ENCODE assay signal across 21 cellular contexts in the genomic region with DNA sequence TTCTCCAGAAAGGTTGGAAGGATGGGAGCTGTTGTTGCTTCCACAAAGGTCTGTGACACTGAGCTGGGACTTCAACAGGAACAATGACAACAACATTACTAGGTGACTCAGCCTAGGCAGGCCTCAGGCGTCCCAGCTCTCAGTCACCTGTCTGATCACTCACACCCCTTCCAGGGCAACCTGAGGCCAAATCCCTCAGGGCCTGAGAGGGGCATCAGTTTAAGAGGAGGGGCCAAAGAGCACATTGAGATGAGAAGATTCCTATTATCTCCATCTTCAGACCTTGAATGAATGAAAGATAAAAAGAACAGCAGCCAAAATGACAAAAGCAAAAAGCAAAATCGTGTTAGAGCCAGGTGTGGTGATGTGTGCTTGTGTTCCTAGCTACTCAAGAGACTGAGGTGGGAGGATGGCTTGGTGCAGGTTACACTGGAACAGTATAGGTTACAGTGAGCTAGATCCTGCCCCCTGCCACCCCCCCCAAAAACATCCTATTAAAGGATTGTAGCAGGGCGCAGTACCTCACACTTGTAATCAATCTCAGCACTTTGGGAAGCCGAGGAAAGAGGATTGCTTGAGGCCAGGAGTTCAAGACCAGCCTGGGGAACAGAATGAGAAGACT. TPM values are rescaled to one million over a fixed set of nuclear protein-coding genes. Genes with fewer than 3 reads are reported as not detected.
DNase-seq lines count a peak whose midpoint lies in the region; ATAC-seq and TF ChIP-seq lines count a peak whose summit lies in the region.
"Had no signal": no experiment of that assay in that cellular context is flagged by ENCODE, and none has a peak within 500 bp of the region (broad histone marks: within the 10 kb centered on the region; RNA-seq: fewer than 3 reads in every experiment).

A gene with protein sequence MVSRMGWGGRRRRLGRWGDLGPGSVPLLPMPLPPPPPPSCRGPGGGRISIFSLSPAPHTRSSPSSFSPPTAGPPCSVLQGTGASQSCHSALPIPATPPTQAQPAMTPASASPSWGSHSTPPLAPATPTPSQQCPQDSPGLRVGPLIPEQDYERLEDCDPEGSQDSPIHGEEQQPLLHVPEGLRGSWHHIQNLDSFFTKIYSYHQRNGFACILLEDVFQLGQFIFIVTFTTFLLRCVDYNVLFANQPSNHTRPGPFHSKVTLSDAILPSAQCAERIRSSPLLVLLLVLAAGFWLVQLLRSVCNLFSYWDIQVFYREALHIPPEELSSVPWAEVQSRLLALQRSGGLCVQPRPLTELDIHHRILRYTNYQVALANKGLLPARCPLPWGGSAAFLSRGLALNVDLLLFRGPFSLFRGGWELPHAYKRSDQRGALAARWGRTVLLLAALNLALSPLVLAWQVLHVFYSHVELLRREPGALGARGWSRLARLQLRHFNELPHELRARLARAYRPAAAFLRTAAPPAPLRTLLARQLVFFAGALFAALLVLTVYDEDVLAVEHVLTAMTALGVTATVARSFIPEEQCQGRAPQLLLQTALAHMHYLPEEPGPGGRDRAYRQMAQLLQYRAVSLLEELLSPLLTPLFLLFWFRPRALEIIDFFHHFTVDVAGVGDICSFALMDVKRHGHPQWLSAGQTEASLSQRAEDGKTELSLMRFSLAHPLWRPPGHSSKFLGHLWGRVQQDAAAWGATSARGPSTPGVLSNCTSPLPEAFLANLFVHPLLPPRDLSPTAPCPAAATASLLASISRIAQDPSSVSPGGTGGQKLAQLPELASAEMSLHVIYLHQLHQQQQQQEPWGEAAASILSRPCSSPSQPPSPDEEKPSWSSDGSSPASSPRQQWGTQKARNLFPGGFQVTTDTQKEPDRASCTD (minus strand): TSS at position 60 of the 622 bp plus-strand sequence. CDS start 71 bp downstream, outside the sequence.

- no peak within 1 kb of the TSS for H2AFZ ChIP-seq in PC-9
- H2AFZ ChIP-seq: GM23338 had no signal

- WGBS in suprapubic skin: 70% methylated on average over 4 of the region's 4 CpGs

- peaks cover 19% of the 10 kb centered on the region; the same call in 1 of the 2 replicates for H3F3A ChIP-seq in PC-9 (ENCODE audit: insufficient read depth, low read depth)

- TF ChIP-seq CTCF in PC-9 (conservative IDR thresholded peaks at IDR 0.05): no peak
- no peak for TF ChIP-seq CTCF in glutamatergic neuron (IDR thresholded peaks at IDR 0.05; ENCODE audit: partially characterized antibody, unreplicated experiment)
- TF ChIP-seq CTCF in suprapubic skin (IDR thresholded peaks at IDR 0.05): no peak
- TF ChIP-seq CTCF in colonic mucosa (IDR thresholded peaks at IDR 0.05): no peak

- TF ChIP-seq POLR2A in suprapubic skin (IDR thresholded peaks at IDR 0.05): no peak

- peak within 1 kb of the TSS; percentile 57 for H3K4me2 ChIP-seq in PC-9
- H3K4me2 ChIP-seq: GM23338 had no signal

- CTCF ChIA-PET in activated CD4-positive, alpha-beta T cell treated with anti-CD3 and anti-CD28 coated beads for 36 hours (lab: Charles Lee): interaction anchor here (0.6 to 1.5 kb wide), 4 partner anchors 11 to 237 kb away, joined by 3 to 4 read pairs (median 4); a partner anchor contains a TSS
- CTCF ChIA-PET in PC-9 (lab: Charles Lee): interaction anchor here (0.6 to 1.2 kb wide), 9 partner anchors 12 to 699 kb away, joined by 3 to 18 read pairs (median 7); no protein-coding TSS in a partner anchor

- H3K9ac ChIP-seq in colonic mucosa (ENCODE audit: low read depth in 2 of 2, low read length in 2 of 2): no peak within 1 kb of the TSS

- H3K9me3 Mint-ChIP-seq in activated CD4-positive, alpha-beta T cell treated with anti-CD3 and anti-CD28 coated beads for 36 hours (ENCODE audit: low read depth): no peaks in the 10 kb centered on the region
- H3K9me3 Mint-ChIP-seq in glutamatergic neuron (ENCODE audit: unreplicated experiment): peaks cover 27% of the 10 kb centered on the region

- H3K9me2 ChIP-seq in PC-9 (ENCODE audit: insufficient read depth): no peaks in the 10 kb centered on the region

- H3K4me3 ChIP-seq in PC-9: no peak within 1 kb of the TSS
- no peak within 1 kb of the TSS for H3K4me3 ChIP-seq in suprapubic skin
- H3K4me3 ChIP-seq in colonic mucosa: no peak within 1 kb of the TSS
- H3K4me3 ChIP-seq: GM12878, GM23338, left lung, MG63, psoas muscle, SK-N-MC had no signal

- BruUV-seq in PC-9 (replicated peaks; lab: Mats Ljungman, UMichigan): no TSS peak

- H3K9me3 ChIP-seq in PC-9 (ENCODE audit: insufficient read depth, low read depth): no peaks in the 10 kb centered on the region
- no peaks in the 10 kb centered on the region for H3K9me3 ChIP-seq in suprapubic skin
- no peaks in the 10 kb centered on the region for H3K9me3 ChIP-seq in colonic mucosa
- H3K9me3 ChIP-seq: left lung, MG63, psoas muscle had no signal

- intact Hi-C loops in activated CD4-positive, alpha-beta T cell treated with anti-CD3 and anti-CD28 coated beads for 36 hours (cut with DNase I, micrococcal nuclease): loop anchor here in 1 of 2 experiments (5.0 kb wide), 1 partner anchor 608 kb away; no protein-coding TSS in a partner anchor
- intact Hi-C loops in PC-9 (cut with micrococcal nuclease; ENCODE audit: unreplicated experiment) (loop anchor here (5.0 kb wide), 3 partner anchors 122 to 702 kb away; a partner anchor contains a TSS), colonic mucosa (cut with DNase I) (no loop called here)

- no peak for ATAC-seq in activated CD4-positive, alpha-beta T cell treated with anti-CD3 and anti-CD28 coated beads for 36 hours
- ATAC-seq in GM18520 (IDR thresholded peaks at IDR 0.05; ENCODE audit: unreplicated experiment): no peak
- ATAC-seq: GM12878; GM23338; left lung; psoas muscle; stimulated activated naive CD8-positive, alpha-beta T cell treated with anti-CD3 and anti-CD28 coated beads, Interleukin-15, Interleukin-2, amounts not matched to agents 100 U/mL and 50 U/mL, for 24 hours had no signal

- no peaks in the 10 kb centered on the region for H3K36me3 ChIP-seq in PC-9 (ENCODE audit: low read depth)
- no peaks in the 10 kb centered on the region for H3K36me3 ChIP-seq in suprapubic skin
- H3K36me3 ChIP-seq in colonic mucosa: no peaks in the 10 kb centered on the region
- H3K36me3 ChIP-seq: left lung, MG63 had no signal

- peaks cover 19% of the 10 kb centered on the region for H3K4me1 Mint-ChIP-seq in activated CD4-positive, alpha-beta T cell treated with anti-CD3 and anti-CD28 coated beads for 36 hours
- peaks cover 42% of the 10 kb centered on the region for H3K4me1 Mint-ChIP-seq in glutamatergic neuron (ENCODE audit: low read depth, unreplicated experiment)

- H3K27ac ChIP-seq in PC-9: peak within 1 kb of the TSS; percentile 59
- no peak within 1 kb of the TSS for H3K27ac ChIP-seq in suprapubic skin
- no peak within 1 kb of the TSS for H3K27ac ChIP-seq in colonic mucosa
- H3K27ac ChIP-seq: left lung, psoas muscle, SK-N-MC had no signal

- POLR2A ChIA-PET in activated CD4-positive, alpha-beta T cell treated with anti-CD3 and anti-CD28 coated beads for 36 hours (lab: Charles Lee): no interaction called here
- POLR2A ChIA-PET in PC-9 (lab: Charles Lee; ENCODE audit: unreplicated experiment): interaction anchor here (0.5 to 0.6 kb wide), 4 partner anchors 15 to 37 kb away, joined by 3 to 6 read pairs (median 4); no protein-coding TSS in a partner anchor

- H3K27me3 Mint-ChIP-seq in activated CD4-positive, alpha-beta T cell treated with anti-CD3 and anti-CD28 coated beads for 36 hours: peaks cover 8% of the 10 kb centered on the region
- peaks cover 23% of the 10 kb centered on the region for H3K27me3 Mint-ChIP-seq in glutamatergic neuron (ENCODE audit: unreplicated experiment)

- H3K4me1 ChIP-seq in PC-9 (replicated peaks; ENCODE audit: insufficient read depth) (peaks cover 52% of the 10 kb centered on the region), suprapubic skin (peaks cover 23% of the 10 kb centered on the region), colonic mucosa (no peaks in the 10 kb centered on the region)

- peak; percentile 33 for DNase-seq in activated CD4-positive, alpha-beta T cell treated with anti-CD3 and anti-CD28 coated beads for 36 hours
- no peak for DNase-seq in activated CD4-positive, alpha-beta T cell treated with anti-CD3 and anti-CD28 coated beads for 48 hours
- DNase-seq in PC-9: peak; percentile 77 to 86
- no peak for DNase-seq in glutamatergic neuron
- DNase-seq in suprapubic skin (ENCODE audit: low spot score in 2 of 2): no peak
- DNase-seq in NCI-H2081 treated with DMSO at 0.1 percent for 48 hours (lab: John Stamatoyannopoulos, UW): no peak
- DNase-seq in colonic mucosa: no peak
- DNase-seq: activated T-cell treated with anti-CD3 and anti-CD28 coated beads, Interleukin-2, amount 50 U/mL, for 48 hours; cerebellar nuclear complex; MG63; NCI-H187; NCI-H524 treated with DMSO at 0.1 percent for 48 hours; psoas muscle; stimulated activated CD4-positive, alpha-beta T cell treated with anti-CD3 and anti-CD28 coated beads, Interleukin-12 subunit alpha, Interleukin-12 subunit beta, amount 100 ng/mL, for 4 hours; stimulated activated naive CD8-positive, alpha-beta T cell treated with anti-CD3 and anti-CD28 coated beads, Interleukin-15, Interleukin-2, amounts not matched to agents 100 U/mL and 50 U/mL, for 24 hours had no signal

- no peaks in the 10 kb centered on the region for H4K20me1 ChIP-seq in PC-9 (ENCODE audit: insufficient read depth)

- H3K79me2 ChIP-seq in PC-9 (ENCODE audit: low read depth): peaks cover 7% of the 10 kb centered on the region

- TF ChIP-seq EP300 in suprapubic skin (IDR thresholded peaks at IDR 0.05): no peak

- peaks cover 4% of the 10 kb centered on the region for H3K36me3 Mint-ChIP-seq in activated CD4-positive, alpha-beta T cell treated with anti-CD3 and anti-CD28 coated beads for 36 hours (ENCODE audit: low read depth)
- no peaks in the 10 kb centered on the region for H3K36me3 Mint-ChIP-seq in glutamatergic neuron (ENCODE audit: unreplicated experiment)

- H3K27me3 ChIP-seq in PC-9 (ENCODE audit: insufficient read depth, low read depth) (no peaks in the 10 kb centered on the region), suprapubic skin (peaks cover 15% of the 10 kb centered on the region), colonic mucosa (peaks cover 6% of the 10 kb centered on the region)
- H3K27me3 ChIP-seq: MG63 had no signal

- no peak within 1 kb of the TSS for H3K27ac Mint-ChIP-seq in activated CD4-positive, alpha-beta T cell treated with anti-CD3 and anti-CD28 coated beads for 36 hours
- peak within 1 kb of the TSS; percentile 60 for H3K27ac Mint-ChIP-seq in glutamatergic neuron (ENCODE audit: unreplicated experiment)
- H3K27ac Mint-ChIP-seq: GM23338 had no signal

- no peak within 1 kb of the TSS for H3K4me3 Mint-ChIP-seq in activated CD4-positive, alpha-beta T cell treated with anti-CD3 and anti-CD28 coated beads for 36 hours
- peak within 1 kb of the TSS; percentile 72 for H3K4me3 Mint-ChIP-seq in glutamatergic neuron (ENCODE audit: unreplicated experiment)
- H3K4me3 Mint-ChIP-seq: GM23338 had no signal

RNA-seq across cellular contexts. Expression of the gene that starts here (rescaled TPM):
- total RNA-seq in activated CD4-positive, alpha-beta T cell treated with anti-CD3 and anti-CD28 coated beads for 36 hours: 10 to 100 TPM in 1 of 2 experiments, 1 to 10 TPM in 1; 6.9 to 10.0 TPM
- total RNA-seq in PC-9 (2021) (9.7 and 13.7 TPM in 2 replicates), glutamatergic neuron (ENCODE audit: unreplicated experiment) (9.4 TPM), suprapubic skin (100 to 1,000 TPM in 2 of 4 donors, 10 to 100 TPM in 2; 27.0 to 195 (median 122) TPM), colonic mucosa (1 to 10 TPM in 1 of 2 donors, under 1 TPM in 1; 0.66 to 1.2 TPM)
- total RNA-seq: psoas muscle, urinary bladder had no signal

Comparison
In these comparisons a context has a peak if more than half of its experiments do, and no peak if none do; other contexts are left out.
1. DNase-seq: peak in activated CD4-positive, alpha-beta T cell treated with anti-CD3 and anti-CD28 coated beads for 36 hours (single experiment) and PC-9 (2 of 2); none in activated CD4-positive, alpha-beta T cell treated with anti-CD3 and anti-CD28 coated beads for 48 hours (single experiment), glutamatergic neuron (single experiment), suprapubic skin (0 of 2), NCI-H2081 treated with DMSO at 0.1 percent for 48 hours (single experiment) and colonic mucosa (single experiment).